In genomic region chr4:118284169-118284568, GRCh38 we compare ENCODE assay signal across 10 cellular contexts.
DNase-seq lines count a peak whose midpoint lies in the region; ATAC-seq, FAIRE-seq and TF ChIP-seq lines count a peak whose summit lies in the region.
"Had no signal": no experiment of that assay in that cellular context is flagged by ENCODE, and none has a peak within 500 bp of the region (broad histone marks: within the 10 kb centered on the region; RNA-seq: fewer than 3 reads in every experiment).

No MANE protein-coding gene starts in this region.

- no peak for FAIRE-seq in H54 (lab: Jason Lieb, UNC)

- DNase-seq in GM10248 (ENCODE audit: extremely low spot score) (peak; percentile 20), SKM-1 treated with dmso at 0.1 percent for 144 hours (lab: John Stamatoyannopoulos, UW; ENCODE audit: unreplicated experiment) (peak; percentile 90), H54 (ENCODE audit: insufficient read length, low spot score) (no peak), activated gamma-delta T cell (lab: John Stamatoyannopoulos, UW) (no peak), ureter (ENCODE audit: low spot score) (no peak)
- no peak for DNase-seq in activated CD8-positive, alpha-beta memory T cell treated with anti-CD3 and anti-CD28 coated beads for 24 hours
- DNase-seq: DMS79 treated with DMSO at 0.1 percent for 48 hours, Peyer's patch had no signal

- TF ChIP-seq CTCF in GM10248 (IDR thresholded peaks at IDR 0.05; ENCODE audit: control extremely low read depth, extremely low read depth, low read depth, missing control alignments): no peak

- TF ChIP-seq POLR2A in H54 (IDR thresholded peaks at IDR 0.05; ENCODE audit: low read depth, low read length): no peak

- CTCF ChIA-PET in GM10248 (lab: Yijun Ruan, JAX): interaction anchor here (0.7 to 1.6 kb wide), 4 partner anchors 10 to 69 kb away, joined by 3 to 5 read pairs (median 4); partner anchors contain the start of gene PRSS12

- POLR2A ChIA-PET in GM10248 (lab: Yijun Ruan, JAX): no interaction called here

- ATAC-seq in GM19463 (IDR thresholded peaks at IDR 0.05; ENCODE audit: unreplicated experiment): peak; percentile 59
- peak; percentile 48 for ATAC-seq in HG03135 (IDR thresholded peaks at IDR 0.05; ENCODE audit: unreplicated experiment)

Comparison
In these comparisons a context has a peak if more than half of its experiments do, and no peak if none do; other contexts are left out.
1. DNase-seq: peak in GM10248 (single experiment) and SKM-1 treated with dmso at 0.1 percent for 144 hours (single experiment); none in H54 (single experiment), activated gamma-delta T cell (single experiment), ureter (single experiment) and activated CD8-positive, alpha-beta memory T cell treated with anti-CD3 and anti-CD28 coated beads for 24 hours (single experiment).